ENCODE assay signal across 10 cellular contexts in the genomic region with DNA sequence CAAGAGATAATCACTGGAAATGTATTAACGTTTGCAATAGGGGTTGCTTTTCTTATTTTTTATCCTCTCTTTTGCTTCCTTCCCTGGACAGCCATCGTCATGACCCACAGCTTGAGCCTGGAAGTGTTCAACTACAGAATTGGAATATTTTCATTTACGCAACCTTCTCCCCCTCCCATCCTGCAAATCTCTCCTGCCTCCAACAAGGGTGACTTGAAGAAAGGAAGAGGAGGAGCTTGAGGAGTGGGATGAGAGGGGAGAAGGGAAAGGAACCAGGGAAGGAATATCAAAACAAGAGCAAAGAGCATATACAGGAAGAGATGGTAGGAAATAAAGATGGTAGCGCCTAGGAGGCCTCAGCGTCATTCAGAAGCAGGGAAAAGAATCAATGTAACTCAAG. TPM values are rescaled to one million over a fixed set of nuclear protein-coding genes. Genes with fewer than 3 reads are reported as not detected.
DNase-seq lines count a peak whose midpoint lies in the region; TF ChIP-seq lines count a peak whose summit lies in the region.
"Had no signal": no experiment of that assay in that cellular context is flagged by ENCODE, and none has a peak within 500 bp of the region (broad histone marks: within the 10 kb centered on the region; RNA-seq: fewer than 3 reads in every experiment).

No MANE protein-coding gene starts in this region.

- peaks cover 2% of the 10 kb centered on the region for H3K9me3 ChIP-seq in neuron (ENCODE audit: low read length)

- H3K27ac ChIP-seq in dorsolateral prefrontal cortex: peak overlapping the region in 43 of 59 donors; percentile 6 to 99 (median 95)

- no peaks in the 10 kb centered on the region for H3K27me3 Mint-ChIP-seq in Calu3 (ENCODE audit: unreplicated experiment)

- peaks cover 17% of the 10 kb centered on the region for H3K36me3 Mint-ChIP-seq in Calu3 (ENCODE audit: insufficient read depth, unreplicated experiment)

- H3K27me3 ChIP-seq in dorsolateral prefrontal cortex (no peaks in the 10 kb centered on the region), neuron (ENCODE audit: insufficient read depth, low read length) (no peaks in the 10 kb centered on the region)

- peak overlapping the region; percentile 73 for H3K4me3 Mint-ChIP-seq in Calu3 (ENCODE audit: low read depth, unreplicated experiment)

- TF ChIP-seq CTCF in Calu3 (IDR thresholded peaks at IDR 0.05; ENCODE audit: unreplicated experiment) (no peak), dorsolateral prefrontal cortex (IDR thresholded peaks at IDR 0.05 in 54 of 56, conservative IDR thresholded peaks at IDR 0.05 in 2 of 56; ENCODE audit: low read depth in 1 of 56, partially characterized antibody in 56 of 56) (no peak)

- peaks cover 24% of the 10 kb centered on the region for H3K4me1 ChIP-seq in neuron (ENCODE audit: insufficient read depth, low read length)

- BruUV-seq in Calu3 (replicated peaks; lab: Mats Ljungman, UMichigan): no TSS peak

- H3K4me1 Mint-ChIP-seq in Calu3 (ENCODE audit: low read depth, unreplicated experiment): peaks cover 13% of the 10 kb centered on the region

- DNase-seq in Calu3: no peak
- DNase-seq in NCI-H2171 treated with DMSO at 0.1 percent for 48 hours (lab: John Stamatoyannopoulos, UW): peak; percentile 77
- DNase-seq in dorsolateral prefrontal cortex: no peak
- DNase-seq in NCI-H1105 treated with DMSO at 0.1 percent for 48 hours (lab: John Stamatoyannopoulos, UW): no peak
- DNase-seq in NCI-H2196 treated with DMSO at 0.1 percent for 48 hours (lab: John Stamatoyannopoulos, UW; ENCODE audit: unreplicated experiment): no peak
- no peak for DNase-seq in stimulated activated CD4-positive, alpha-beta T cell treated with anti-CD3 and anti-CD28 coated beads, Interleukin-4, amount 100 ng/mL, for 1 hour
- no peak for DNase-seq in stimulated activated CD4-positive, alpha-beta T cell treated with anti-CD3 and anti-CD28 coated beads, Interleukin-1b, Interleukin-23, amount 100 ng/mL, for 48 hours
- DNase-seq: NCI-H226 had no signal

- intact Hi-C loops in Calu3 (cut with micrococcal nuclease; ENCODE audit: unreplicated experiment): no loop called here
- intact Hi-C loops in dorsolateral prefrontal cortex (cut with DNase I): loop anchor here in 1 of 2 donors (2.0 to 5.0 kb wide), 2 partner anchors 49 to 71 kb away; a partner anchor contains a TSS

- peaks cover 13% of the 10 kb centered on the region for H3K36me3 ChIP-seq in neuron (ENCODE audit: insufficient read depth, low read length)

- H3K27ac Mint-ChIP-seq in Calu3 (ENCODE audit: unreplicated experiment): no peak overlapping the region

- CTCF ChIA-PET in Calu3 (lab: Charles Lee): no interaction called here

- H2AFZ ChIP-seq in neuron (ENCODE audit: low read depth, low read length): no peak overlapping the region

- H3K9me3 Mint-ChIP-seq in Calu3 (ENCODE audit: low read depth, unreplicated experiment): no peaks in the 10 kb centered on the region

- H3K4me3 ChIP-seq in dorsolateral prefrontal cortex (peak overlapping the region in 58 of 59 donors; percentile 29 to 95 (median 85)), neuron (ENCODE audit: low read length) (peak overlapping the region; percentile 59)

RNA-seq across cellular contexts. Expression of a gene that starts 1.6 kb away (rescaled TPM):
- total RNA-seq in Calu3 (2022) (not detected in 2 replicates), dorsolateral prefrontal cortex (1 to 10 TPM in 2 of 120 experiments, under 1 TPM in 12, not detected in 106; 0.42 to 1.2 (median 0.61) TPM)
- total RNA-seq: dermis blood vessel endothelial cell had no signal

RNA-seq across cellular contexts. Expression of a gene that starts 1.6 kb away (rescaled TPM):
- total RNA-seq in Calu3 (2022) (14.7 and 18.5 TPM in 2 replicates), dorsolateral prefrontal cortex (10 to 100 TPM; 40.7 to 73.4 (median 58.0) TPM)
